29 cellular contexts compared by ENCODE assay signal in the genomic region with DNA sequence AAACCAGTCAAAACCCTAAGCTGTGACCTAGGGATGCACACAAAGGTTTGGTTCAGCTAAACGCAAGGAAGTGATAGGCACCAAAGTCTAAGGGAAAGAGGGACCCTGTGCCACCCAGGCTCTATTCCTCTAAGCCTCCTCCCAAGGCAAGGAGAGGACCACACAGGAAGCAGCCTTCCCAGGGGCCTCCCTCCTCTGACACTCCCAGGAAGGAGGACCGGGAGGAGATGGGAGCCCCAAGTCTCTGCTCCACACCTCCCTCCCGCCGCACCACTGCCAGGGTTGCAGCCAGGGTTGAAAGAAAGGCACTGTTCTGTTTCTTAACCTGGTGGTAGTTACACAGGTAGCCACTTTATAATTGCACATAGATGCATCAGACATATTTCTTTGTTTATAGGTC.
"Had no signal": no experiment of that assay in that cellular context is flagged by ENCODE, and none has a peak within 500 bp of the region (broad histone marks: within the 10 kb centered on the region; RNA-seq: fewer than 3 reads in every experiment).

No MANE protein-coding gene starts in this region.

- H3K27ac Mint-ChIP-seq: activated CD8-positive, alpha-beta T cell treated with anti-CD3 and anti-CD28 coated beads for 36 hours; activated T-helper 17 cell treated with anti-CD3 and anti-CD28 coated beads, Interleukin-2, amount 50 U/mL, for 72 hours; natural killer cell; progenitor cell of endocrine pancreas; stimulated activated naive B cell treated with anti-CD40 and anti-IgM and Interleukin-4, amounts not matched to agents 10 μg/mL and 1 μg/mL and 100 μg/mL, for 72 hours had no signal

- H3K36me3 Mint-ChIP-seq: activated naive CD4-positive, alpha-beta T cell treated with anti-CD3 and anti-CD28 coated beads, Interleukin-2, amount 50 U/mL, for 72 hours had no signal

- H3K27me3 ChIP-seq: colonic mucosa, gastrocnemius medialis, left lung, stomach, thyroid gland, upper lobe of left lung had no signal

- H3K4me2 ChIP-seq: smooth muscle cell had no signal

- H3K4me1 ChIP-seq: colonic mucosa, gastrocnemius medialis, left lung, lower lobe of right lung, stomach, thyroid gland, upper lobe of left lung had no signal

- H3K9me3 ChIP-seq: colonic mucosa, gastrocnemius medialis, left lung, lower lobe of right lung, stomach, thyroid gland, upper lobe of left lung had no signal

- DNase-seq: activated CD4-positive, alpha-beta T cell treated with anti-CD3 and anti-CD28 coated beads for 48 hours; activated CD8-positive, alpha-beta T cell treated with anti-CD3 and anti-CD28 coated beads for 36 hours; activated naive CD4-positive, alpha-beta T cell; activated T-cell treated with anti-CD3 and anti-CD28 coated beads, Interleukin-2, amount 50 U/mL, for 4 hours; anterior cingulate cortex; colonic mucosa; effector CD8-positive, alpha-beta T cell; gastrocnemius medialis; glutamatergic neuron; left lung; lower lobe of right lung; mesendoderm; natural killer cell; retina; stimulated activated CD4-positive, alpha-beta T cell treated with anti-CD3 and anti-CD28 coated beads, Interleukin-1b, Interleukin-23, amount 100 ng/mL, for 48 hours; stimulated activated CD4-positive, alpha-beta T cell treated with anti-CD3 and anti-CD28 coated beads, Interleukin-4, amount 100 ng/mL, for 4 hours; stimulated activated CD8-positive, alpha-beta memory T cell treated with anti-CD3 and anti-CD28 coated beads, Interleukin-4, amount 100 ng/mL, for 48 hours; stimulated activated naive B cell treated with anti-CD40 and anti-IgM and Interleukin-4, amounts not matched to agents 10 μg/mL and 1 μg/mL and 100 μg/mL, for 72 hours; stomach; thyroid gland; upper lobe of left lung had no signal

- H3K27ac ChIP-seq: colonic mucosa, gastrocnemius medialis, left lung, lower lobe of right lung, stomach, thyroid gland, upper lobe of left lung had no signal

- H3K4me3 Mint-ChIP-seq: activated CD8-positive, alpha-beta T cell treated with anti-CD3 and anti-CD28 coated beads for 36 hours; activated T-cell treated with anti-CD3 and anti-CD28 coated beads, Interleukin-2, amount 50 U/mL, for 4 hours; activated T-helper 17 cell treated with anti-CD3 and anti-CD28 coated beads, Interleukin-2, amount 50 U/mL, for 72 hours; central memory CD8-positive, alpha-beta T cell; natural killer cell; stimulated activated naive B cell treated with anti-CD40 and anti-IgM and Interleukin-4, amounts not matched to agents 10 μg/mL and 1 μg/mL and 100 μg/mL, for 72 hours had no signal

- H3K4me1 Mint-ChIP-seq: activated T-helper 17 cell treated with anti-CD3 and anti-CD28 coated beads, Interleukin-2, amount 50 U/mL, for 72 hours; central memory CD8-positive, alpha-beta T cell; stimulated activated naive B cell treated with anti-CD40 and anti-IgM and Interleukin-4, amounts not matched to agents 10 μg/mL and 1 μg/mL and 100 μg/mL, for 72 hours had no signal

- H3K27me3 Mint-ChIP-seq: activated CD8-positive, alpha-beta T cell treated with anti-CD3 and anti-CD28 coated beads for 36 hours; activated T-helper 17 cell treated with anti-CD3 and anti-CD28 coated beads, Interleukin-2, amount 50 U/mL, for 72 hours; central memory CD8-positive, alpha-beta T cell; progenitor cell of endocrine pancreas; stimulated activated naive B cell treated with anti-CD40 and anti-IgM and Interleukin-4, amounts not matched to agents 10 μg/mL and 1 μg/mL and 100 μg/mL, for 72 hours had no signal

- H3K4me3 ChIP-seq: colonic mucosa, gastrocnemius medialis, left lung, lower lobe of right lung, smooth muscle cell, stomach, thyroid gland, upper lobe of left lung had no signal

- H3K9me3 Mint-ChIP-seq: activated CD8-positive, alpha-beta T cell treated with anti-CD3 and anti-CD28 coated beads for 36 hours; activated naive CD4-positive, alpha-beta T cell treated with anti-CD3 and anti-CD28 coated beads, Interleukin-2, amount 50 U/mL, for 72 hours; activated T-cell treated with anti-CD3 and anti-CD28 coated beads, Interleukin-2, amount 50 U/mL, for 4 hours; activated T-helper 17 cell treated with anti-CD3 and anti-CD28 coated beads, Interleukin-2, amount 50 U/mL, for 72 hours; central memory CD8-positive, alpha-beta T cell; natural killer cell; stimulated activated naive B cell treated with anti-CD40 and anti-IgM and Interleukin-4, amounts not matched to agents 10 μg/mL and 1 μg/mL and 100 μg/mL, for 72 hours had no signal

- ATAC-seq: activated CD4-positive, CD25-positive, alpha-beta regulatory T cell treated with anti-CD3 and anti-CD28 coated beads, Interleukin-2, amount 50 U/mL, for 24 hours; activated CD8-positive, alpha-beta T cell treated with anti-CD3 and anti-CD28 coated beads for 36 hours; activated naive CD4-positive, alpha-beta T cell treated with anti-CD3 and anti-CD28 coated beads, Interleukin-2, amount 50 U/mL, for 72 hours; activated T-cell treated with anti-CD3 and anti-CD28 coated beads, Interleukin-2, amount 50 U/mL, for 4 hours; activated T-helper 17 cell treated with anti-CD3 and anti-CD28 coated beads, Interleukin-2, amount 50 U/mL, for 72 hours; gastrocnemius medialis; left lung; lower lobe of right lung; natural killer cell; stimulated activated naive B cell treated with anti-CD40 and anti-IgM and Interleukin-4, amounts not matched to agents 10 μg/mL and 1 μg/mL and 100 μg/mL, for 72 hours had no signal

- FAIRE-seq: endometrium, islet of Langerhans had no signal
